9 cellular contexts compared by ENCODE assay signal in the genomic region with DNA sequence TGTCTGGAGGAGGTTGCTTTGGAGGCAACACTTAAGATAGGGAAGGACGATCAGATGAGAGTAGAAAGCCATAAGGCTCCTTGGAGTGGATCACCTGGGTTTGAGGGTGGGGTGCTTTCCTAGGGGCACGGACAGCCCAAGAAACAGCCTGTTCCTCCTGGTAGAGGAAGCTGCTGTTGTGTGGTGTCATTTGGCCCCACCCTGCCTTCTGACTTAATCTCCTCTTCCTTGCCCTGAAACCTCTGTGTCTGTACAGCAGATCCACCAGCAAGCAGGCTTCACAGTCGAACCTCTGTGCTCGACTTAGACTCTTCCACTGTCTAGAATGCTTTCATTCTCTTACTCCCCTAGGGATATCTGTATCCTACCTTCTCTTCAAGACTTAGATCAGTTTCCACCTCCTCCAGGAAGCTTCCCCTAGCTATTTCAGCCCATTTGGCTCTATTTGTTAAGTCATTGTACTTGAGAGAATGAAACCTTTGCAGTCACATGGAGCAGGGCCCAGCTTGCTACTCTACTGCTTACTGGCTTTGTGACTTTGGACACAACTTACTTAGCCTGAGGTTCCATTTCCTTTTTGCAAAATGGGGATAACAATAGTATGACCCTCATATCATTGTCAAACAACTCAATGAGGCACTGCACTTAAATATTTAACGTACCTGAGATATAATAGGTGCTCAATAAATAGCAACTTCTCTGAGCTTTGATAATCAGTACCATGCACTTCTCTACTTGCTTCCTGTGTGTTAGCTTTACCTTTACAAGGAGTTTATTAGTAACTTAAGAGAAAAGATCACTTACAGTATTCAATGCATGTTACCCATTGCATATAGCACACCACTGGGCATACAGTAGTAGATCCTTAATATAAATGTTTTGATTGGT. TPM values are rescaled to one million over a fixed set of nuclear protein-coding genes. Genes with fewer than 3 reads are reported as not detected.
A peak's percentile ranks its signal among the peaks of the same experiment; 100 is the strongest.
DNase-seq lines count a peak whose midpoint lies in the region; ATAC-seq and TF ChIP-seq lines count a peak whose summit lies in the region.
"Had no signal": no experiment of that assay in that cellular context is flagged by ENCODE, and none has a peak within 500 bp of the region (broad histone marks: within the 10 kb centered on the region; RNA-seq: fewer than 3 reads in every experiment).

No MANE protein-coding gene starts in this region.

- no peaks in the 10 kb centered on the region for H3K36me3 Mint-ChIP-seq in activated T-cell treated with anti-CD3 and anti-CD28 coated beads, Interleukin-2, amount 50 U/mL, for 4 hours (ENCODE audit: insufficient read depth)
- H3K36me3 Mint-ChIP-seq in type B pancreatic cell = no peaks in the 10 kb centered on the region

- H3K27ac ChIP-seq in right atrium auricular region = peak overlapping the region; percentile 98 to 99
- H3K27ac ChIP-seq: SJSA1 had no signal

- DNase-seq in stimulated activated CD4-positive, alpha-beta T cell treated with anti-CD3 and anti-CD28 coated beads, Interleukin-15, amount 100 ng/mL, for 24 hours = peak; percentile 37
- no peak for DNase-seq in stimulated activated CD4-positive, alpha-beta T cell treated with anti-CD3 and anti-CD28 coated beads, Interleukin-2, amount 100 ng/mL, for 48 hours
- DNase-seq in activated T-cell treated with anti-CD3 and anti-CD28 coated beads, Interleukin-2, amount 50 U/mL, for 4 hours = peak; percentile 36
- DNase-seq in right atrium auricular region (ENCODE audit: low spot score) (no peak), type B pancreatic cell (ENCODE audit: extremely low spot score, unreplicated experiment) (no peak), NCI-H1930 (lab: John Stamatoyannopoulos, UW) (no peak), MG63 (no peak)

- H3K36me3 ChIP-seq in right atrium auricular region (no peaks in the 10 kb centered on the region), MG63 (no peaks in the 10 kb centered on the region)
- H3K36me3 ChIP-seq: SJSA1 had no signal

- peak overlapping the region; percentile 95 for H3K27ac Mint-ChIP-seq in type B pancreatic cell

- H3K9me3 Mint-ChIP-seq in activated T-cell treated with anti-CD3 and anti-CD28 coated beads, Interleukin-2, amount 50 U/mL, for 4 hours = no peaks in the 10 kb centered on the region
- no peaks in the 10 kb centered on the region for H3K9me3 Mint-ChIP-seq in type B pancreatic cell

- ATAC-seq in activated T-cell treated with anti-CD3 and anti-CD28 coated beads, Interleukin-2, amount 50 U/mL, for 4 hours = no peak
- ATAC-seq in GM18858 (IDR thresholded peaks at IDR 0.05; ENCODE audit: unreplicated experiment) = no peak

- H3K4me1 Mint-ChIP-seq in activated T-cell treated with anti-CD3 and anti-CD28 coated beads, Interleukin-2, amount 50 U/mL, for 4 hours (ENCODE audit: low read depth) = peaks cover 51% of the 10 kb centered on the region
- H3K4me1 Mint-ChIP-seq in type B pancreatic cell (ENCODE audit: unreplicated experiment) = peaks cover 41% of the 10 kb centered on the region

- H3K4me3 ChIP-seq in right atrium auricular region = peak overlapping the region in 1 of 2 donors; percentile 77
- H3K4me3 ChIP-seq in MG63 = no peak overlapping the region

- no peaks in the 10 kb centered on the region for H3K27me3 Mint-ChIP-seq in activated T-cell treated with anti-CD3 and anti-CD28 coated beads, Interleukin-2, amount 50 U/mL, for 4 hours (ENCODE audit: low read depth)
- H3K27me3 Mint-ChIP-seq in type B pancreatic cell = peaks cover 5% of the 10 kb centered on the region

- H3K9me3 ChIP-seq in right atrium auricular region (no peaks in the 10 kb centered on the region), MG63 (no peaks in the 10 kb centered on the region)
- H3K9me3 ChIP-seq: SJSA1 had no signal

- no peak for TF ChIP-seq CTCF in right atrium auricular region (IDR thresholded peaks at IDR 0.05)
- no peak for TF ChIP-seq CTCF in type B pancreatic cell (conservative IDR thresholded peaks at IDR 0.05)

- H3K27me3 ChIP-seq in right atrium auricular region = no peaks in the 10 kb centered on the region
- no peaks in the 10 kb centered on the region for H3K27me3 ChIP-seq in MG63
- H3K27me3 ChIP-seq: SJSA1 had no signal

- H3K4me1 ChIP-seq in right atrium auricular region = peaks cover 0 to 50% of the 10 kb centered on the region in 2 donors

- peak overlapping the region; percentile 96 for H3K4me3 Mint-ChIP-seq in activated T-cell treated with anti-CD3 and anti-CD28 coated beads, Interleukin-2, amount 50 U/mL, for 4 hours
- peak overlapping the region; percentile 99 for H3K4me3 Mint-ChIP-seq in type B pancreatic cell

RNA-seq across cellular contexts. Expression of a gene that starts 5.0 kb away (rescaled TPM):
- 10 to 100 TPM; 13.6 to 14.5 (median 14.2) TPM for total RNA-seq in activated T-cell treated with anti-CD3 and anti-CD28 coated beads, Interleukin-2, amount 50 U/mL, for 4 hours
- 10 to 100 TPM; 50.8 to 78.8 TPM for total RNA-seq in right atrium auricular region
- 17.8 and 34.7 TPM in 2 replicates for total RNA-seq in type B pancreatic cell (ENCODE audit: low replicate concordance)
- total RNA-seq in MG63 (2014; rRNA removed; shearing (Covaris generic); ENCODE audit: low replicate concordance) = 13.0 and 15.7 TPM in 2 replicates

Comparison
In these comparisons a context has a peak if more than half of its experiments do, and no peak if none do; other contexts are left out.
1. DNase-seq: peak in stimulated activated CD4-positive, alpha-beta T cell treated with anti-CD3 and anti-CD28 coated beads, Interleukin-15, amount 100 ng/mL, for 24 hours (single experiment) and activated T-cell treated with anti-CD3 and anti-CD28 coated beads, Interleukin-2, amount 50 U/mL, for 4 hours (single experiment); none in stimulated activated CD4-positive, alpha-beta T cell treated with anti-CD3 and anti-CD28 coated beads, Interleukin-2, amount 100 ng/mL, for 48 hours (0 of 2), right atrium auricular region (single experiment), type B pancreatic cell (single experiment), NCI-H1930 (0 of 2) and MG63 (single experiment).